In genomic region chr16:27228036-27228435, GRCh38 we compare ENCODE assay signal across 1 cellular context.
TF ChIP-seq lines count a peak whose summit lies in the region.

No MANE protein-coding gene starts in this region.

TF ChIP-seq in H1, 55 proteins besides CTCF, POLR2A, EP300 and RAD21:
- TF ChIP-seq CEBPB (IDR thresholded peaks at IDR 0.05; ENCODE audit: low read depth, low read length) (0 out of 2 replicates have a peak, but pooled peaks have one; percentile 24), BRCA1 (IDR thresholded peaks at IDR 0.05; ENCODE audit: low read depth, low read length) (no peak)
